8 cellular contexts compared by ENCODE assay signal in the genomic region with DNA sequence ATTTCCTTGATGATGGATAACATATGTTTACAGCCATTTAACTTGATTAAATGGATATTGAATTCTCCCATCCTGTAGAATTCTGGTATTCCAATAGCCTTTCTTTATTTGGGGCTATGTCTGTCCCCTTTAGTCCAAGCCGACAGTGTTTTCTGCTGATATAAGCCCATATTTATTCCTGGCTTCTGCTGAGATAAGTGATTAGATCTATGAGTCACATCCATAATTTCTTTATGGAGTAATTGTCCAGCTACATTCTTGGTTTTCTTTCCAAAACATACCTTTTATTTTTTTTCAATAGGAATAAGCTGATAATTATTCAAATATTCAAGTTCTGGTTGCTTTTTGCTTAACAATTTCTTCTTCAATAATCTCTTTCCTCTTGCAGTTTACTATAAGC.
"Had no signal": no experiment of that assay in that cellular context is flagged by ENCODE, and none has a peak within 500 bp of the region (broad histone marks: within the 10 kb centered on the region; RNA-seq: fewer than 3 reads in every experiment).

No MANE protein-coding gene starts in this region.

- ATAC-seq: GM12878 had no signal

- H3K4me3 ChIP-seq: GM12878 had no signal

- FAIRE-seq: G401.6, GM12878, GM12891, GM12892, GM18507, GM19239 had no signal

- DNase-seq: GDM1, GF-D8 had no signal
